Comparison of ENCODE assay signal across 1 cellular context in the genomic region with DNA sequence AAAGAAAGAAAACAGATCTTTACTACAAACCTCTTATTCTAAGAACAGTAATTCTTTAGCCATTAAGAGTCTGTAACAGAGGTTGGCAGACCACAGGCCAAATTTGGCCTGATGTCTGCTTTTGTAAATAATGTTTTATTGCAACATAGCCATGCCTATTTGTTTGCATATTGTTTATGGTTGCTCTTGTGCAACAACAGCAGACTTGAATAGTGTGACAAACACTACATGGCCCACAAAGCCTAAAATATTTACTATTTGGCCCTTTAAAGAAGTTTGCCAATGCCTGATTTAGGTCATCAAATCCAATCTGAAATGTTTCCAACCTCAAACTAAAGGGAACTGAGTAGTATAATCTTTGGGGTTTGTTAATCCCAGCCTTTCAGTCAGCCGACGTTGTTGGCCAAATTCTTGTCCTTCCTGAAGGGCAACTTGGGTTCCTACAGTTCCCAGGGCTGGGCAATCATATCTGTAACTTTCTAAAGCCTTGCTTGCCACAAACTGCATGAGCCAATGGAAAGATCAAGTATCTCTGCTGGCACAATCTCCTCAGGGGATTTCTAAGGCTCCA.
TF ChIP-seq lines count a peak whose summit lies in the region.

No MANE protein-coding gene starts in this region.

TF ChIP-seq in GM23338, 12 proteins besides CTCF, POLR2A, EP300 and RAD21 (continued from another document):
- TF ChIP-seq ZNF462 (CRISPR knock-in tag; IDR thresholded peaks at IDR 0.05): no peak
- no peak for TF ChIP-seq JUNB (IDR thresholded peaks at IDR 0.05; ENCODE audit: unreplicated experiment)
- no peak for TF ChIP-seq REST (IDR thresholded peaks at IDR 0.05; ENCODE audit: unreplicated experiment)
- TF ChIP-seq ZNF331 (CRISPR knock-in tag; IDR thresholded peaks at IDR 0.05; ENCODE audit: low read depth): no peak
- TF ChIP-seq STAT1 (IDR thresholded peaks at IDR 0.05; ENCODE audit: unreplicated experiment): no peak
- TF ChIP-seq ZNF114 (CRISPR knock-in tag; IDR thresholded peaks at IDR 0.05): no peak
- TF ChIP-seq POLR2AphosphoS5 (IDR thresholded peaks at IDR 0.05; ENCODE audit: low read depth): no peak
- no peak for TF ChIP-seq EZH2 (IDR thresholded peaks at IDR 0.05; ENCODE audit: low read depth, unreplicated experiment)
- no peak for TF ChIP-seq CREB1 (CRISPR knock-in tag; IDR thresholded peaks at IDR 0.05; ENCODE audit: low read depth)
